In genomic region chr20:15071010-15071808, GRCh38 we compare ENCODE assay signal across 19 cellular contexts.
DNase-seq lines count a peak whose midpoint lies in the region; ATAC-seq, FAIRE-seq and TF ChIP-seq lines count a peak whose summit lies in the region.
"Had no signal": no experiment of that assay in that cellular context is flagged by ENCODE, and none has a peak within 500 bp of the region (broad histone marks: within the 10 kb centered on the region; RNA-seq: fewer than 3 reads in every experiment).

No MANE protein-coding gene starts in this region.

- CTCF ChIA-PET in A549 (lab: Yijun Ruan, JAX): no interaction called here

- no peaks in the 10 kb centered on the region for H3K4me1 ChIP-seq in A549

- H3K4me2 ChIP-seq in A549: no peak overlapping the region
- H3K4me2 ChIP-seq: GM23338 had no signal

- H3K9me3 ChIP-seq in A549: no peaks in the 10 kb centered on the region

- no peak for TF ChIP-seq CTCF in A549 (IDR thresholded peaks at IDR 0.05)

- no peak for TF ChIP-seq POLR2A in A549 (IDR thresholded peaks at IDR 0.05; ENCODE audit: low read length)

- no peak overlapping the region for H3K27ac ChIP-seq in A549
- H3K27ac ChIP-seq: C4-2B had no signal

- TF ChIP-seq RAD21 in A549 (conservative IDR thresholded peaks at IDR 0.05 in 1 of 2, IDR thresholded peaks at IDR 0.05 in 1 of 2): no peak

- H3K4me3 ChIP-seq in A549: no peak overlapping the region
- H3K4me3 ChIP-seq: GM23338 had no signal

- TF ChIP-seq EP300 in A549 (IDR thresholded peaks at IDR 0.05): no peak

- WGBS in A549 (ENCODE audit: missing lambda C conversion rate): 63% methylated on average over 2 of the region's 2 CpGs

- DNase-seq in A549 (ENCODE audit: low read depth in 1 of 2, low spot score in 1 of 2): no peak
- DNase-seq in GM04504 (ENCODE audit: low read depth): peak; percentile 32
- peak; percentile 21 for DNase-seq in left kidney (ENCODE audit: low read depth, low spot score)
- no peak for DNase-seq in stimulated activated CD4-positive, alpha-beta T cell treated with anti-CD3 and anti-CD28 coated beads, Interleukin-1b, Interleukin-23, amount 100 ng/mL, for 48 hours
- no peak for DNase-seq in KG1 (lab: John Stamatoyannopoulos, UW)
- DNase-seq: 8988T; ACHN; CD8-positive, alpha-beta T cell; COR-L47; DMS153; DMS79 treated with DMSO at 0.1 percent for 48 hours; EL; H7 had no signal

- POLR2A ChIA-PET in A549 (lab: Yijun Ruan, JAX): no interaction called here

- ATAC-seq in A549 (no peak), SK-N-SH treated with all-trans-retinoic acid at 6 μM for 48 hours (peak; percentile 67), GM21619 (IDR thresholded peaks at IDR 0.05; ENCODE audit: unreplicated experiment) (no peak), GM18511 (IDR thresholded peaks at IDR 0.05; ENCODE audit: unreplicated experiment) (no peak)
- ATAC-seq: CD8-positive, alpha-beta T cell; GM23338 had no signal

- FAIRE-seq in A549 (lab: Jason Lieb, UNC): peak; percentile 83
- FAIRE-seq: D721Med had no signal

TF ChIP-seq in A549, 52 proteins besides CTCF, POLR2A, EP300 and RAD21:
- no peak for TF ChIP-seq HOXA7 (CRISPR knock-in tag; IDR thresholded peaks at IDR 0.05)
- TF ChIP-seq MAFK (IDR thresholded peaks at IDR 0.05; ENCODE audit: partially characterized antibody): peak; percentile 69
TF ChIP-seq in A549: peak in this region for 1.

TF ChIP-seq in SK-N-SH treated with all-trans-retinoic acid at 6 μM for 48 hours, 23 proteins besides CTCF, POLR2A, EP300 and RAD21:
- TF ChIP-seq SNAI2 (CRISPR knock-in tag; IDR thresholded peaks at IDR 0.05) (no peak), POU6F1 (CRISPR knock-in tag; IDR thresholded peaks at IDR 0.05; ENCODE audit: borderline replicate concordance, low read depth) (no peak), RARB (CRISPR knock-in tag; IDR thresholded peaks at IDR 0.05) (no peak), CSDC2 (CRISPR knock-in tag; IDR thresholded peaks at IDR 0.05) (no peak), CREB5 (CRISPR knock-in tag; IDR thresholded peaks at IDR 0.05; ENCODE audit: low read depth) (no peak), ZFP30 (CRISPR knock-in tag; IDR thresholded peaks at IDR 0.05) (no peak), CSRNP3 (CRISPR knock-in tag; IDR thresholded peaks at IDR 0.05) (no peak), OSR1 (CRISPR knock-in tag; IDR thresholded peaks at IDR 0.05) (no peak), ZNF70 (CRISPR knock-in tag; IDR thresholded peaks at IDR 0.05) (no peak), TCF4 (CRISPR knock-in tag; IDR thresholded peaks at IDR 0.05; ENCODE audit: borderline replicate concordance) (no peak), ZFP3 (CRISPR knock-in tag; IDR thresholded peaks at IDR 0.05) (no peak), ZNF565 (CRISPR knock-in tag; conservative IDR thresholded peaks at IDR 0.05; ENCODE audit: low read depth) (no peak), ISL1 (CRISPR knock-in tag; IDR thresholded peaks at IDR 0.05) (no peak), PPARA (CRISPR knock-in tag; IDR thresholded peaks at IDR 0.05; ENCODE audit: borderline replicate concordance) (no peak), GLIS3 (CRISPR knock-in tag; IDR thresholded peaks at IDR 0.05) (no peak), ARNTL (CRISPR knock-in tag; IDR thresholded peaks at IDR 0.05; ENCODE audit: borderline replicate concordance, low read depth) (no peak), ZNF8 (CRISPR knock-in tag; IDR thresholded peaks at IDR 0.05) (no peak)
- TF ChIP-seq, protein P1, sequence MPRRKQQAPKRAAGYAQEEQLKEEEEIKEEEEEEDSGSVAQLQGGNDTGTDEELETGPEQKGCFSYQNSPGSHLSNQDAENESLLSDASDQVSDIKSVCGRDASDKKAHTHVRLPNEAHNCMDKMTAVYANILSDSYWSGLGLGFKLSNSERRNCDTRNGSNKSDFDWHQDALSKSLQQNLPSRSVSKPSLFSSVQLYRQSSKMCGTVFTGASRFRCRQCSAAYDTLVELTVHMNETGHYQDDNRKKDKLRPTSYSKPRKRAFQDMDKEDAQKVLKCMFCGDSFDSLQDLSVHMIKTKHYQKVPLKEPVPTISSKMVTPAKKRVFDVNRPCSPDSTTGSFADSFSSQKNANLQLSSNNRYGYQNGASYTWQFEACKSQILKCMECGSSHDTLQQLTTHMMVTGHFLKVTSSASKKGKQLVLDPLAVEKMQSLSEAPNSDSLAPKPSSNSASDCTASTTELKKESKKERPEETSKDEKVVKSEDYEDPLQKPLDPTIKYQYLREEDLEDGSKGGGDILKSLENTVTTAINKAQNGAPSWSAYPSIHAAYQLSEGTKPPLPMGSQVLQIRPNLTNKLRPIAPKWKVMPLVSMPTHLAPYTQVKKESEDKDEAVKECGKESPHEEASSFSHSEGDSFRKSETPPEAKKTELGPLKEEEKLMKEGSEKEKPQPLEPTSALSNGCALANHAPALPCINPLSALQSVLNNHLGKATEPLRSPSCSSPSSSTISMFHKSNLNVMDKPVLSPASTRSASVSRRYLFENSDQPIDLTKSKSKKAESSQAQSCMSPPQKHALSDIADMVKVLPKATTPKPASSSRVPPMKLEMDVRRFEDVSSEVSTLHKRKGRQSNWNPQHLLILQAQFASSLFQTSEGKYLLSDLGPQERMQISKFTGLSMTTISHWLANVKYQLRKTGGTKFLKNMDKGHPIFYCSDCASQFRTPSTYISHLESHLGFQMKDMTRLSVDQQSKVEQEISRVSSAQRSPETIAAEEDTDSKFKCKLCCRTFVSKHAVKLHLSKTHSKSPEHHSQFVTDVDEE (CRISPR knock-in tag; IDR thresholded peaks at IDR 0.05): no peak
- TF ChIP-seq, protein P2, sequence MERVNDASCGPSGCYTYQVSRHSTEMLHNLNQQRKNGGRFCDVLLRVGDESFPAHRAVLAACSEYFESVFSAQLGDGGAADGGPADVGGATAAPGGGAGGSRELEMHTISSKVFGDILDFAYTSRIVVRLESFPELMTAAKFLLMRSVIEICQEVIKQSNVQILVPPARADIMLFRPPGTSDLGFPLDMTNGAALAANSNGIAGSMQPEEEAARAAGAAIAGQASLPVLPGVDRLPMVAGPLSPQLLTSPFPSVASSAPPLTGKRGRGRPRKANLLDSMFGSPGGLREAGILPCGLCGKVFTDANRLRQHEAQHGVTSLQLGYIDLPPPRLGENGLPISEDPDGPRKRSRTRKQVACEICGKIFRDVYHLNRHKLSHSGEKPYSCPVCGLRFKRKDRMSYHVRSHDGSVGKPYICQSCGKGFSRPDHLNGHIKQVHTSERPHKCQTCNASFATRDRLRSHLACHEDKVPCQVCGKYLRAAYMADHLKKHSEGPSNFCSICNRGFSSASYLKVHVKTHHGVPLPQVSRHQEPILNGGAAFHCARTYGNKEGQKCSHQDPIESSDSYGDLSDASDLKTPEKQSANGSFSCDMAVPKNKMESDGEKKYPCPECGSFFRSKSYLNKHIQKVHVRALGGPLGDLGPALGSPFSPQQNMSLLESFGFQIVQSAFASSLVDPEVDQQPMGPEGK (CRISPR knock-in tag; IDR thresholded peaks at IDR 0.05; ENCODE audit: borderline replicate concordance): no peak

Comparison
In these comparisons a context has a peak if more than half of its experiments do, and no peak if none do; other contexts are left out.
1. DNase-seq: peak in GM04504 (single experiment) and left kidney (single experiment); none in A549 (0 of 2), stimulated activated CD4-positive, alpha-beta T cell treated with anti-CD3 and anti-CD28 coated beads, Interleukin-1b, Interleukin-23, amount 100 ng/mL, for 48 hours (single experiment) and KG1 (single experiment).